ENCODE assay signal across 1 cellular context in the genomic region with DNA sequence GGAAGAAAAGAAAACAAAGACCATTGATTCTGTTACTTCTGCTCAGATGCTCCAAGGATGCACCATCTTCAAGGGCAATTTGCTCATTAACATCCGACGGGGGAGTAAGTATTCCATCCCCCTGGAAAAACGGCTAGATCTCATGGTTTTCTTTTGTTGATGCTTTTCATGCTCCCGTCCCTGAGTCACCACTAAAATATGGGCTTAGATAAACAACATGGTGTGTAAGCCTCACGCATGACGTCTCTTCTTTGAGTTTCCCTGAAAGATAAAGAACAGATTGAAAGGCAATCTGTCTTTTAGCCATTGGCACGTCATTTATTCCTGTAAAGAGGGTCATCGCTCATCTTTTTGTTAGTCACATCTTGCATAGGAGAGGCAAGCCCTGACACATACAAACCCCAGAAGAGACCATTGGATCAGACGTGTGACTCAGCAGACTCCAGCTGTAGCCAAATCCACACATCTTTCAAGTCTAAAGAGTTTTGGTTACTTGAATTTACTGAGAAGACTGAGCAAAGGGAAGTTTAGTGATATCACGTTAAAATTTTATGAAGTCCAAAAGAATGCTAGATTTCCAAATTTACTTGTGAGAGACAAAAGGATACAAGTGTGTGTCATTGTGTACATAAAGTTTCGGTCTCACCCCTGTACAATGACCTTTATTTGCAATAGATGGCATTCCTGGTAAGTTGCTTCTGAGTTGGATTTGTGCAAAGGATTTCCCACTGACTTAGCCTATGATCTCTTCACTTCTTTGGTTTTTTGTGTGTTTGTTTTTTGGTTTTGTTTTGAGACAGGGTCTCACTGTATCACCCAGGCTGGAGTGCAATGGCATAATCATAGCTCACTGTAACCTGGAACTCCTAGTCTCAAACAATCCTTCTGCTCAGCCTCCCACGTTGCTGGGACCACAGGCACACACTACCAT.
TF ChIP-seq lines count a peak whose summit lies in the region.

No MANE protein-coding gene starts in this region.

TF ChIP-seq in SK-N-SH, 30 proteins besides CTCF, POLR2A, EP300 and RAD21 (continued from another document):
- TF ChIP-seq, protein P1, sequence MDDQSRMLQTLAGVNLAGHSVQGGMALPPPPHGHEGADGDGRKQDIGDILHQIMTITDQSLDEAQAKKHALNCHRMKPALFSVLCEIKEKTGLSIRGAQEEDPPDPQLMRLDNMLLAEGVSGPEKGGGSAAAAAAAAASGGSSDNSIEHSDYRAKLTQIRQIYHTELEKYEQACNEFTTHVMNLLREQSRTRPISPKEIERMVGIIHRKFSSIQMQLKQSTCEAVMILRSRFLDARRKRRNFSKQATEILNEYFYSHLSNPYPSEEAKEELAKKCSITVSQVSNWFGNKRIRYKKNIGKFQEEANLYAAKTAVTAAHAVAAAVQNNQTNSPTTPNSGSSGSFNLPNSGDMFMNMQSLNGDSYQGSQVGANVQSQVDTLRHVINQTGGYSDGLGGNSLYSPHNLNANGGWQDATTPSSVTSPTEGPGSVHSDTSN (IDR thresholded peaks at IDR 0.05) = peak; percentile 100
- TF ChIP-seq TCF12 (IDR thresholded peaks at IDR 0.05) = peak; percentile 98
- TF ChIP-seq ELF1 (IDR thresholded peaks at IDR 0.05) = no peak
- peak; percentile 43; the same call in 1 of the 2 replicates for TF ChIP-seq MEF2A (IDR thresholded peaks at IDR 0.05; ENCODE audit: borderline replicate concordance, low read depth)
- peak; percentile 82; the same call in 1 of the 2 replicates for TF ChIP-seq POLR2AphosphoS5 (IDR thresholded peaks at IDR 0.05; ENCODE audit: low read depth, low read length)
- TF ChIP-seq GABPA (IDR thresholded peaks at IDR 0.05; ENCODE audit: low read depth) = no peak
- no peak for TF ChIP-seq MXI1 (IDR thresholded peaks at IDR 0.05; ENCODE audit: low read depth, low read length)
- no peak for TF ChIP-seq CHD2 (IDR thresholded peaks at IDR 0.05; ENCODE audit: low read length, partially characterized antibody)
- no peak for TF ChIP-seq GATA2 (CRISPR knock-in tag; IDR thresholded peaks at IDR 0.05)
- no peak for TF ChIP-seq EZH2phosphoT487 (IDR thresholded peaks at IDR 0.05; ENCODE audit: borderline replicate concordance, low read depth)
- TF ChIP-seq, protein P2, sequence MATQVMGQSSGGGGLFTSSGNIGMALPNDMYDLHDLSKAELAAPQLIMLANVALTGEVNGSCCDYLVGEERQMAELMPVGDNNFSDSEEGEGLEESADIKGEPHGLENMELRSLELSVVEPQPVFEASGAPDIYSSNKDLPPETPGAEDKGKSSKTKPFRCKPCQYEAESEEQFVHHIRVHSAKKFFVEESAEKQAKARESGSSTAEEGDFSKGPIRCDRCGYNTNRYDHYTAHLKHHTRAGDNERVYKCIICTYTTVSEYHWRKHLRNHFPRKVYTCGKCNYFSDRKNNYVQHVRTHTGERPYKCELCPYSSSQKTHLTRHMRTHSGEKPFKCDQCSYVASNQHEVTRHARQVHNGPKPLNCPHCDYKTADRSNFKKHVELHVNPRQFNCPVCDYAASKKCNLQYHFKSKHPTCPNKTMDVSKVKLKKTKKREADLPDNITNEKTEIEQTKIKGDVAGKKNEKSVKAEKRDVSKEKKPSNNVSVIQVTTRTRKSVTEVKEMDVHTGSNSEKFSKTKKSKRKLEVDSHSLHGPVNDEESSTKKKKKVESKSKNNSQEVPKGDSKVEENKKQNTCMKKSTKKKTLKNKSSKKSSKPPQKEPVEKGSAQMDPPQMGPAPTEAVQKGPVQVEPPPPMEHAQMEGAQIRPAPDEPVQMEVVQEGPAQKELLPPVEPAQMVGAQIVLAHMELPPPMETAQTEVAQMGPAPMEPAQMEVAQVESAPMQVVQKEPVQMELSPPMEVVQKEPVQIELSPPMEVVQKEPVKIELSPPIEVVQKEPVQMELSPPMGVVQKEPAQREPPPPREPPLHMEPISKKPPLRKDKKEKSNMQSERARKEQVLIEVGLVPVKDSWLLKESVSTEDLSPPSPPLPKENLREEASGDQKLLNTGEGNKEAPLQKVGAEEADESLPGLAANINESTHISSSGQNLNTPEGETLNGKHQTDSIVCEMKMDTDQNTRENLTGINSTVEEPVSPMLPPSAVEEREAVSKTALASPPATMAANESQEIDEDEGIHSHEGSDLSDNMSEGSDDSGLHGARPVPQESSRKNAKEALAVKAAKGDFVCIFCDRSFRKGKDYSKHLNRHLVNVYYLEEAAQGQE (IDR thresholded peaks at IDR 0.05; ENCODE audit: low read depth, low read length) = no peak
- peak; percentile 94 for TF ChIP-seq FOSL2 (IDR thresholded peaks at IDR 0.05; ENCODE audit: borderline replicate concordance, low read depth)
- TF ChIP-seq, protein P3, sequence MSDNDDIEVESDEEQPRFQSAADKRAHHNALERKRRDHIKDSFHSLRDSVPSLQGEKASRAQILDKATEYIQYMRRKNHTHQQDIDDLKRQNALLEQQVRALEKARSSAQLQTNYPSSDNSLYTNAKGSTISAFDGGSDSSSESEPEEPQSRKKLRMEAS (IDR thresholded peaks at IDR 0.05; ENCODE audit: low read depth) = peak; percentile 59; the same call in 1 of the 2 replicates
- peak; percentile 78 for TF ChIP-seq NFIC (IDR thresholded peaks at IDR 0.05; ENCODE audit: borderline replicate concordance)
- peak; percentile 99 for TF ChIP-seq JUND (IDR thresholded peaks at IDR 0.05)
- 0 out of 2 replicates have a peak, but pooled peaks have one; percentile 25 for TF ChIP-seq YY1 (IDR thresholded peaks at IDR 0.05; ENCODE audit: low read depth)
- peak; percentile 80; the same call in 1 of the 2 replicates for TF ChIP-seq RXRA (IDR thresholded peaks at IDR 0.05; ENCODE audit: borderline replicate concordance, low read depth)
- TF ChIP-seq TAF1 (IDR thresholded peaks at IDR 0.05; ENCODE audit: borderline replicate concordance, low read depth, low read length) = no peak
